ENCODE assay signal across 24 cellular contexts in genomic region chr5:132181011-132181629, GRCh38. TPM values are rescaled to one million over a fixed set of nuclear protein-coding genes. Genes with fewer than 3 reads are reported as not detected.
DNase-seq lines count a peak whose midpoint lies in the region; ATAC-seq and TF ChIP-seq lines count a peak whose summit lies in the region.
"Had no signal": no experiment of that assay in that cellular context is flagged by ENCODE, and none has a peak within 500 bp of the region (broad histone marks: within the 10 kb centered on the region; RNA-seq: fewer than 3 reads in every experiment).

No MANE protein-coding gene starts in this region.

- no peak overlapping the region for H3K4me2 ChIP-seq in HCT116 (ENCODE audit: low read length)

- no TSS peak for BruUV-seq in HCT116 (replicated peaks; lab: Mats Ljungman, UMichigan)

- RAD21 ChIA-PET in HCT116 (lab: Charles Lee; ENCODE audit: low non-redundant PET in 1 of 2, low total read pairs in 2 of 2, uncharacterized antibody in 2 of 2, unreplicated experiment in 2 of 2): no interaction called here

- no peaks in the 10 kb centered on the region for H3K9me2 ChIP-seq in HCT116 (ENCODE audit: insufficient read depth)

- no peak overlapping the region for H3K9ac ChIP-seq in HCT116 (ENCODE audit: low read length)

- H3K27me3 ChIP-seq in HCT116 (ENCODE audit: insufficient read depth, low read length) (no peaks in the 10 kb centered on the region), WERI-Rb-1 (ENCODE audit: insufficient read depth, low read depth, severe bottlenecking) (no peaks in the 10 kb centered on the region)
- H3K27me3 ChIP-seq: suprapubic skin, uterus had no signal

- TF ChIP-seq CTCF in HCT116 (IDR thresholded peaks at IDR 0.05 in 2 of 3, conservative IDR thresholded peaks at IDR 0.05 in 1 of 3; ENCODE audit: borderline replicate concordance in 1 of 3, insufficient read depth in 1 of 3, low read depth in 2 of 3, low read length in 2 of 3) (no peak), WERI-Rb-1 (IDR thresholded peaks at IDR 0.05; ENCODE audit: low read depth, low read length) (no peak), GM10266 (IDR thresholded peaks at IDR 0.05; ENCODE audit: control insufficient read depth, insufficient read depth, low read depth, missing control alignments) (no peak)

- CTCF ChIA-PET in HCT116 (lab: Charles Lee): interaction anchor here (1.0 to 1.9 kb wide), 2 partner anchors 116 to 188 kb away, joined by 3 to 6 read pairs; partner anchors contain the start of gene SLC22A5

- H3K36me3 ChIP-seq in HCT116 (ENCODE audit: control insufficient read depth in 1 of 2, insufficient read depth in 2 of 2, low read length in 2 of 2) (no peaks in the 10 kb centered on the region), WERI-Rb-1 (no peaks in the 10 kb centered on the region)
- H3K36me3 ChIP-seq: suprapubic skin, uterus had no signal

- H3K4me1 ChIP-seq in HCT116 (ENCODE audit: control insufficient read depth in 1 of 2, insufficient read depth in 2 of 2, low read length in 2 of 2): peaks cover 3 to 19% of the 10 kb centered on the region in 2 experiments; a peak in 3 of 4 replicates
- H3K4me1 ChIP-seq: uterus had no signal

- no peak overlapping the region for H3K27ac ChIP-seq in HCT116 (ENCODE audit: low read depth, low read length)
- H3K27ac ChIP-seq in WERI-Rb-1: no peak overlapping the region
- H3K27ac ChIP-seq: skin epidermis, suprapubic skin, uterus had no signal

- POLR2A ChIA-PET in HCT116 (lab: Charles Lee): no interaction called here

- H3K9me3 ChIP-seq in HCT116 (ENCODE audit: control insufficient read depth in 1 of 2, insufficient read depth in 1 of 2, low read depth in 1 of 2, low read length in 2 of 2) (no peaks in the 10 kb centered on the region), WERI-Rb-1 (ENCODE audit: severe bottlenecking) (no peaks in the 10 kb centered on the region)
- H3K9me3 ChIP-seq: suprapubic skin, uterus had no signal

- no peak for DNase-seq in HCT116 (ENCODE audit: low read depth, low spot score)
- DNase-seq in WERI-Rb-1: peak; percentile 17
- DNase-seq in iPS-NIHi7 (ENCODE audit: extremely low spot score): peak; percentile 20
- no peak for DNase-seq in sciatic nerve (ENCODE audit: low spot score)
- no peak for DNase-seq in GM10266 (ENCODE audit: extremely low spot score)
- no peak for DNase-seq in GDM1 (lab: John Stamatoyannopoulos, UW)
- DNase-seq: activated effector memory CD4-positive, alpha-beta T cell treated with anti-CD3 and anti-CD28 coated beads, Interleukin-2, amount 50 U/mL, for 16 hours; CD4-positive, alpha-beta memory T cell; DMS153; effector CD8-positive, alpha-beta T cell; GF-D8; midbrain; NCI-H1048; NCI-H2029; NCI-H226; posterior cingulate gyrus; SIG-M5; stimulated activated CD4-positive, alpha-beta T cell treated with anti-CD3 and anti-CD28 coated beads, Interleukin-2, amount 100 ng/mL, for 24 hours; T-cell; uterus had no signal

- 0 out of 2 replicates have a peak, but pooled peaks have one; percentile 18 for ATAC-seq in HCT116
- peak; percentile 63 for ATAC-seq in sciatic nerve
- no peak for ATAC-seq in GM21825 (IDR thresholded peaks at IDR 0.05; ENCODE audit: unreplicated experiment)
- ATAC-seq: stimulated activated memory B cell treated with anti-CD40 and anti-IgM and Interleukin-4, amounts not matched to agents 10 μg/mL and 1 μg/mL and 100 μg/mL, for 72 hours; T-cell had no signal

- intact Hi-C loops in HCT116 (cut with micrococcal nuclease): no loop called here
- intact Hi-C loops in sciatic nerve (cut with DNase I): no loop called here

- no peaks in the 10 kb centered on the region for H3K79me2 ChIP-seq in HCT116 (ENCODE audit: insufficient read depth, low read length)

- H2AFZ ChIP-seq in HCT116 (ENCODE audit: low read depth, low read length, poor library complexity, severe bottlenecking): no peak overlapping the region

- TF ChIP-seq RAD21 in HCT116 (IDR thresholded peaks at IDR 0.05; ENCODE audit: low read depth): no peak

- H4K20me1 ChIP-seq in HCT116 (ENCODE audit: insufficient read depth): no peaks in the 10 kb centered on the region

- no peak overlapping the region for H3K4me3 ChIP-seq in HCT116 (replicated peaks in 1 of 2; ENCODE audit: low read depth in 1 of 2, low read length in 2 of 2)
- no peak overlapping the region for H3K4me3 ChIP-seq in WERI-Rb-1 (ENCODE audit: low read depth, low read length)
- H3K4me3 ChIP-seq: skin epidermis, suprapubic skin, uterus had no signal

- no peak for TF ChIP-seq POLR2A in HCT116 (IDR thresholded peaks at IDR 0.05; ENCODE audit: borderline replicate concordance, extremely low read depth, insufficient read depth, insufficient read length)

TF ChIP-seq in HCT116, 20 proteins besides CTCF, POLR2A, EP300 and RAD21:
- TF ChIP-seq ZFX (IDR thresholded peaks at IDR 0.05): no peak
- TF ChIP-seq REST (IDR thresholded peaks at IDR 0.05; ENCODE audit: low read depth): no peak
- TF ChIP-seq SIN3A (IDR thresholded peaks at IDR 0.05; ENCODE audit: low read depth): no peak
- TF ChIP-seq JUND (IDR thresholded peaks at IDR 0.05): no peak
- TF ChIP-seq EZH2 (IDR thresholded peaks at IDR 0.05): no peak
- no peak for TF ChIP-seq ELF1 (IDR thresholded peaks at IDR 0.05; ENCODE audit: borderline replicate concordance, low read depth)
- TF ChIP-seq FOSL1 (IDR thresholded peaks at IDR 0.05; ENCODE audit: low read depth): no peak
- TF ChIP-seq ZNF274 (IDR thresholded peaks at IDR 0.05; ENCODE audit: low read depth, low read length): no peak
- no peak for TF ChIP-seq ZBTB33 (IDR thresholded peaks at IDR 0.05; ENCODE audit: extremely low read depth, insufficient replicate concordance, low read length)
- TF ChIP-seq EZH2phosphoT487 (IDR thresholded peaks at IDR 0.05; ENCODE audit: borderline replicate concordance): no peak
- TF ChIP-seq ATF3 (IDR thresholded peaks at IDR 0.05): no peak
- TF ChIP-seq YY1 (IDR thresholded peaks at IDR 0.05; ENCODE audit: extremely low read depth, insufficient replicate concordance, low read depth, low read length): no peak
- no peak for TF ChIP-seq TCF7L2 (IDR thresholded peaks at IDR 0.05; ENCODE audit: borderline replicate concordance, extremely low read depth, insufficient read depth, insufficient read length)
- TF ChIP-seq CBX3 (IDR thresholded peaks at IDR 0.05; ENCODE audit: low read depth): no peak
- no peak for TF ChIP-seq POLR2AphosphoS5 (IDR thresholded peaks at IDR 0.05; ENCODE audit: low read depth, low read length)
- TF ChIP-seq CEBPB (IDR thresholded peaks at IDR 0.05; ENCODE audit: low read depth): no peak
- TF ChIP-seq MAX (IDR thresholded peaks at IDR 0.05): no peak
- TF ChIP-seq SP1 (IDR thresholded peaks at IDR 0.05; ENCODE audit: low read depth): no peak

RNA-seq across cellular contexts. Expression of gene P4HA2, which starts 46.5 kb away (rescaled TPM):
- total RNA-seq in HCT116 (2021; ENCODE audit: unreplicated experiment) (29.0 TPM), sciatic nerve (26.9 TPM)
- 60.4 and 81.2 TPM in 2 replicates for polyA plus RNA-seq in HCT116 (2012)

Comparison
In these comparisons a context has a peak if more than half of its experiments do, and no peak if none do; other contexts are left out.
1. DNase-seq: peak in WERI-Rb-1 (single experiment) and iPS-NIHi7 (single experiment); none in HCT116 (single experiment), sciatic nerve (single experiment), GM10266 (single experiment) and GDM1 (single experiment).